ENCODE assay signal across 1 cellular context in the genomic region with DNA sequence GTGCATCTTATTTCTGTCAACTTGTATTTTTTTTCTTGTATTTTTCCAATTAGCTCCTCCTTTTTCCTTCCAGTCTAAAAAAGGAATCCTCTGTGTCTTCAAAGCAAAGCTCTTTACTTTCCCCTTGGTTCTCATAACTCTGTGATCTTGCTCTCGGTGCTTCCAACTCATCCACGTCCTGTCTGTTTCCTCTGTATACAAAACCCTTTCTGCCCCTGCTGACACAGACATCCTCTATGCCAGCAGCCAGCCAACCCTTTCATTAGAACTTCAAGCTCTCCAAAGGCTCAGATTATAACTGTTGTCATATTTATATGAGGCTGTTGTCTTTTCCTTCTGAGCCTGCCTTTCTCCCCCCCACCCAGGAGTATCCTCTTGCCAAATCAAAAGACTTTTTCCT.
TF ChIP-seq lines count a peak whose summit lies in the region.

No MANE protein-coding gene starts in this region.

TF ChIP-seq in endothelial cell of umbilical vein, 7 proteins besides CTCF, POLR2A, EP300 and RAD21:
- TF ChIP-seq GATA2 (IDR thresholded peaks at IDR 0.05; ENCODE audit: insufficient read depth, insufficient read length, low read depth, low read length), result no peak
- TF ChIP-seq POLR2AphosphoS5 (IDR thresholded peaks at IDR 0.05; ENCODE audit: insufficient read depth, low read depth, low read length), result no peak
TF ChIP-seq in endothelial cell of umbilical vein: peak in this region for 0.
